ENCODE assay signal across 9 cellular contexts in the genomic region with DNA sequence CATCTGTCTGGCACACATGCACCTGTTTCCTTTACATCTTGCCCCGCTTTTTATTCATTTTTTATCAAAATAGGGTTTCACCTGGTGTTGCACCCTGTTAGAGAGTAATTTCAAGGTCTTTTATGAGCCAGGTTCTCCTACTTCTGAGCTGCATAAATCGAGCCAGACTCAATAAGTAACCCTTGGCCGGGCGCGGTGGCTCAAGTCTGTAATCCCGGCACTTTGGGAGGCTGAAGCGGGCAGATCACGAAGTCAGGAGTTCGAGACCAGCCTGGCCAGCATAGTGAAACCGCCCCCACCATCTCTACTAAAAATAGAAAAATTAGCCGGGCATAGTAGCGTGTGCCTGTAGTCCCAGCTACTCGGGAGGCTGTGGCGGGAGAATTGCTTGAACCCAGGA. TPM values are rescaled to one million over a fixed set of nuclear protein-coding genes. Genes with fewer than 3 reads are reported as not detected.
A peak's percentile ranks its signal among the peaks of the same experiment; 100 is the strongest.
DNase-seq lines count a peak whose midpoint lies in the region; ATAC-seq and TF ChIP-seq lines count a peak whose summit lies in the region.
"Had no signal": no experiment of that assay in that cellular context is flagged by ENCODE, and none has a peak within 500 bp of the region (broad histone marks: within the 10 kb centered on the region; RNA-seq: fewer than 3 reads in every experiment).

No MANE protein-coding gene starts in this region.

- TF ChIP-seq POLR2A in vagina (IDR thresholded peaks at IDR 0.05): no peak

- H3K4me1 Mint-ChIP-seq in stimulated activated naive CD8-positive, alpha-beta T cell treated with anti-CD3 and anti-CD28 coated beads, Interleukin-15, Interleukin-2, amounts not matched to agents 100 ng/mL and 50 ng/mL, for 24 hours (ENCODE audit: low read depth): peaks cover 15% of the 10 kb centered on the region

- no peaks in the 10 kb centered on the region for H3K27me3 ChIP-seq in vagina

- H3K4me1 ChIP-seq in mucosa of descending colon (ENCODE audit: low read depth) (no peaks in the 10 kb centered on the region), vagina (peaks cover 9% of the 10 kb centered on the region)

- intact Hi-C loops in mucosa of descending colon (cut with DNase I, micrococcal nuclease) (no loop called here), vagina (cut with DNase I) (loop anchor here (2.0 kb wide), 1 partner anchor 69 kb away; a partner anchor contains a TSS)

- H3K4me3 ChIP-seq in cardiac fibroblast (replicated peaks in 1 of 2; ENCODE audit: low read depth in 2 of 2, low read length in 2 of 2): peak overlapping the region; percentile 47 to 92
- no peak overlapping the region for H3K4me3 ChIP-seq in mucosa of descending colon
- peak overlapping the region; percentile 66 to 94 for H3K4me3 ChIP-seq in vagina

- no peak for DNase-seq in stimulated activated naive CD8-positive, alpha-beta T cell treated with anti-CD3 and anti-CD28 coated beads, Interleukin-15, Interleukin-2, amounts not matched to agents 100 U/mL and 50 U/mL, for 24 hours
- no peak for DNase-seq in cardiac fibroblast (ENCODE audit: low read depth in 2 of 2)
- DNase-seq in mucosa of descending colon: peak in 2 of 3 donors; percentile 44 to 63
- DNase-seq in vagina (ENCODE audit: extremely low spot score in 2 of 2): no peak
- no peak for DNase-seq in NCI-H1436 (lab: John Stamatoyannopoulos, UW)
- no peak for DNase-seq in NOMO-1 treated with DMSO at 0.1 percent for 48 hours (lab: John Stamatoyannopoulos, UW; ENCODE audit: unreplicated experiment)
- no peak for DNase-seq in cerebellar nuclear complex (lab: John Stamatoyannopoulos, UW)
- DNase-seq: activated gamma-delta T cell had no signal

- H3K36me3 ChIP-seq in mucosa of descending colon (ENCODE audit: low read depth) (peaks cover 4% of the 10 kb centered on the region), vagina (no peaks in the 10 kb centered on the region)

- TF ChIP-seq CTCF in cardiac fibroblast (IDR thresholded peaks at IDR 0.05; ENCODE audit: low read depth, low read length) (no peak), mucosa of descending colon (IDR thresholded peaks at IDR 0.05) (no peak), vagina (IDR thresholded peaks at IDR 0.05) (no peak)

- no peaks in the 10 kb centered on the region for H3K27me3 Mint-ChIP-seq in stimulated activated naive CD8-positive, alpha-beta T cell treated with anti-CD3 and anti-CD28 coated beads, Interleukin-15, Interleukin-2, amounts not matched to agents 100 ng/mL and 50 ng/mL, for 24 hours

- no peak for ATAC-seq in stimulated activated naive CD8-positive, alpha-beta T cell treated with anti-CD3 and anti-CD28 coated beads, Interleukin-15, Interleukin-2, amounts not matched to agents 100 U/mL and 50 U/mL, for 24 hours
- no peak for ATAC-seq in mucosa of descending colon

- peak overlapping the region; percentile 97 for H3K27ac ChIP-seq in vagina

- no peaks in the 10 kb centered on the region for H3K9me3 Mint-ChIP-seq in stimulated activated naive CD8-positive, alpha-beta T cell treated with anti-CD3 and anti-CD28 coated beads, Interleukin-15, Interleukin-2, amounts not matched to agents 100 ng/mL and 50 ng/mL, for 24 hours

- H3K27ac Mint-ChIP-seq in stimulated activated naive CD8-positive, alpha-beta T cell treated with anti-CD3 and anti-CD28 coated beads, Interleukin-15, Interleukin-2, amounts not matched to agents 100 ng/mL and 50 ng/mL, for 24 hours: peak overlapping the region; percentile 98

- H3K36me3 Mint-ChIP-seq in stimulated activated naive CD8-positive, alpha-beta T cell treated with anti-CD3 and anti-CD28 coated beads, Interleukin-15, Interleukin-2, amounts not matched to agents 100 ng/mL and 50 ng/mL, for 24 hours (ENCODE audit: low read depth): peaks cover 4% of the 10 kb centered on the region

- peak overlapping the region; percentile 90 for H3K4me3 Mint-ChIP-seq in stimulated activated naive CD8-positive, alpha-beta T cell treated with anti-CD3 and anti-CD28 coated beads, Interleukin-15, Interleukin-2, amounts not matched to agents 100 ng/mL and 50 ng/mL, for 24 hours

- H3K9me3 ChIP-seq in mucosa of descending colon (no peaks in the 10 kb centered on the region), vagina (no peaks in the 10 kb centered on the region)

RNA-seq across cellular contexts. Expression of a gene that starts 1.0 kb away (rescaled TPM):
- total RNA-seq in mucosa of descending colon (10 to 100 TPM in 2 of 3 donors, 1 to 10 TPM in 1; 9.2 to 11.6 (median 11.2) TPM), vagina (28.5 TPM)

Comparison
In these comparisons a context has a peak if more than half of its experiments do, and no peak if none do; other contexts are left out.
1. DNase-seq: peak in mucosa of descending colon (2 of 3); none in stimulated activated naive CD8-positive, alpha-beta T cell treated with anti-CD3 and anti-CD28 coated beads, Interleukin-15, Interleukin-2, amounts not matched to agents 100 U/mL and 50 U/mL, for 24 hours (single experiment), cardiac fibroblast (0 of 2), vagina (0 of 2), NCI-H1436 (single experiment), NOMO-1 treated with DMSO at 0.1 percent for 48 hours (single experiment) and cerebellar nuclear complex (0 of 2).